20 cellular contexts compared by ENCODE assay signal in genomic region chr17:47726796-47727703, GRCh38. TPM values are rescaled to one million over a fixed set of nuclear protein-coding genes. Genes with fewer than 3 reads are reported as not detected.
DNase-seq lines count a peak whose midpoint lies in the region; ATAC-seq and TF ChIP-seq lines count a peak whose summit lies in the region.
"Had no signal": no experiment of that assay in that cellular context is flagged by ENCODE, and none has a peak within 500 bp of the region (broad histone marks: within the 10 kb centered on the region; RNA-seq: fewer than 3 reads in every experiment).

No MANE protein-coding gene starts in this region.

- H3K4me1 ChIP-seq in DND-41 (ENCODE audit: insufficient read depth, low read length) = no peaks in the 10 kb centered on the region
- H3K4me1 ChIP-seq in mucosa of descending colon (ENCODE audit: low read depth) = no peaks in the 10 kb centered on the region

- no peaks in the 10 kb centered on the region for H3K27me3 Mint-ChIP-seq in activated CD4-positive, alpha-beta memory T cell treated with anti-CD3 and anti-CD28 coated beads for 36 hours
- no peaks in the 10 kb centered on the region for H3K27me3 Mint-ChIP-seq in activated CD4-positive, alpha-beta memory T cell treated with anti-CD3 and anti-CD28 coated beads, Interleukin-2, amount 10 ng/mL, durations not matched to agents 7 days and 5 days
- no peaks in the 10 kb centered on the region for H3K27me3 Mint-ChIP-seq in activated CD8-positive, alpha-beta T cell treated with anti-CD3 and anti-CD28 coated beads, Interleukin-2, amount 10 ng/mL, durations not matched to agents 7 days and 5 days (ENCODE audit: low read depth)

- H3K36me3 ChIP-seq in DND-41 (ENCODE audit: insufficient read depth, low read length) (no peaks in the 10 kb centered on the region), mucosa of descending colon (ENCODE audit: low read depth) (no peaks in the 10 kb centered on the region)
- H3K36me3 ChIP-seq: brain microvascular endothelial cell, esophagus squamous epithelium, right atrium auricular region had no signal

- H3K27ac ChIP-seq in DND-41 (ENCODE audit: low read length) = no peak overlapping the region
- H3K27ac ChIP-seq: brain microvascular endothelial cell, esophagus squamous epithelium, GM23248, KMS-11, right atrium auricular region had no signal

- H2AFZ ChIP-seq in DND-41 (ENCODE audit: low read depth, low read length) = no peak overlapping the region
- H2AFZ ChIP-seq: GM23248 had no signal

- POLR2A ChIA-PET in activated CD4-positive, alpha-beta memory T cell treated with anti-CD3 and anti-CD28 coated beads for 36 hours (lab: Charles Lee) = interaction anchor here (0.6 kb wide), 1 partner anchor 9 kb away, joined by 3 read pairs; no protein-coding TSS in a partner anchor
- POLR2A ChIA-PET in activated CD4-positive, alpha-beta memory T cell treated with anti-CD3 and anti-CD28 coated beads, Interleukin-2, amount 10 ng/mL, durations not matched to agents 7 days and 5 days (lab: Charles Lee) = interaction anchor here (1.0 to 19.8 kb wide), 3 partner anchors 8 to 29 kb away, joined by 3 to 463 read pairs (median 6); partner anchors contain the start of gene TBKBP1
- POLR2A ChIA-PET in activated CD8-positive, alpha-beta T cell treated with anti-CD3 and anti-CD28 coated beads, Interleukin-2, amount 10 ng/mL, durations not matched to agents 7 days and 5 days (lab: Charles Lee) = interaction anchor here (0.8 kb wide), 1 partner anchor 9 kb away, joined by 3 read pairs; no protein-coding TSS in a partner anchor

- H3K4me1 Mint-ChIP-seq in activated CD4-positive, alpha-beta memory T cell treated with anti-CD3 and anti-CD28 coated beads for 36 hours (ENCODE audit: low read depth) = peaks cover 88% of the 10 kb centered on the region
- peaks cover 80% of the 10 kb centered on the region for H3K4me1 Mint-ChIP-seq in activated CD4-positive, alpha-beta memory T cell treated with anti-CD3 and anti-CD28 coated beads, Interleukin-2, amount 10 ng/mL, durations not matched to agents 7 days and 5 days
- H3K4me1 Mint-ChIP-seq in activated CD8-positive, alpha-beta T cell treated with anti-CD3 and anti-CD28 coated beads, Interleukin-2, amount 10 ng/mL, durations not matched to agents 7 days and 5 days (ENCODE audit: low read depth) = peaks cover 78% of the 10 kb centered on the region

- intact Hi-C loops in activated CD4-positive, alpha-beta memory T cell treated with anti-CD3 and anti-CD28 coated beads for 36 hours (cut with micrococcal nuclease) = no loop called here
- intact Hi-C loops in mucosa of descending colon (cut with DNase I, micrococcal nuclease) = no loop called here

- no peak overlapping the region for H3K4me2 ChIP-seq in DND-41 (ENCODE audit: insufficient read depth, low read length)
- H3K4me2 ChIP-seq: KMS-11 had no signal

- H3K36me3 Mint-ChIP-seq in activated CD4-positive, alpha-beta memory T cell treated with anti-CD3 and anti-CD28 coated beads for 36 hours = no peaks in the 10 kb centered on the region
- no peaks in the 10 kb centered on the region for H3K36me3 Mint-ChIP-seq in activated CD4-positive, alpha-beta memory T cell treated with anti-CD3 and anti-CD28 coated beads, Interleukin-2, amount 10 ng/mL, durations not matched to agents 7 days and 5 days (ENCODE audit: low read depth)
- no peaks in the 10 kb centered on the region for H3K36me3 Mint-ChIP-seq in activated CD8-positive, alpha-beta T cell treated with anti-CD3 and anti-CD28 coated beads, Interleukin-2, amount 10 ng/mL, durations not matched to agents 7 days and 5 days (ENCODE audit: low read depth)

- H3K4me3 ChIP-seq in DND-41 (ENCODE audit: low read depth in 1 of 2, low read length in 2 of 2) (no peak overlapping the region), mucosa of descending colon (no peak overlapping the region)
- H3K4me3 ChIP-seq: esophagus squamous epithelium, GM23248, right atrium auricular region had no signal

- H3K9ac ChIP-seq in DND-41 (ENCODE audit: low read depth, low read length) = no peak overlapping the region
- H3K9ac ChIP-seq: GM23248, KMS-11 had no signal

- peak; percentile 32; the same call in 1 of the 3 replicates for ATAC-seq in DND-41 (ENCODE audit: insufficient read depth, low read depth)
- ATAC-seq in activated CD8-positive, alpha-beta T cell treated with anti-CD3 and anti-CD28 coated beads, Interleukin-2, amount 10 ng/mL, durations not matched to agents 7 days and 5 days = no peak
- ATAC-seq in mucosa of descending colon = no peak
- ATAC-seq in GM18868 (IDR thresholded peaks at IDR 0.05; ENCODE audit: unreplicated experiment) = no peak

- H3K4me3 Mint-ChIP-seq in activated CD4-positive, alpha-beta memory T cell treated with anti-CD3 and anti-CD28 coated beads for 36 hours = no peak overlapping the region
- H3K4me3 Mint-ChIP-seq in activated CD4-positive, alpha-beta memory T cell treated with anti-CD3 and anti-CD28 coated beads, Interleukin-2, amount 10 ng/mL, durations not matched to agents 7 days and 5 days = no peak overlapping the region
- no peak overlapping the region for H3K4me3 Mint-ChIP-seq in activated CD8-positive, alpha-beta T cell treated with anti-CD3 and anti-CD28 coated beads, Interleukin-2, amount 10 ng/mL, durations not matched to agents 7 days and 5 days
- H3K4me3 Mint-ChIP-seq: T-helper 2 cell treated with Interferon-gamma antibody and Interleukin-4, amounts not matched to agents 5 μg/mL and 100 μg/mL, for 36 hours had no signal

- no peaks in the 10 kb centered on the region for H3K9me3 Mint-ChIP-seq in activated CD4-positive, alpha-beta memory T cell treated with anti-CD3 and anti-CD28 coated beads for 36 hours
- H3K9me3 Mint-ChIP-seq in activated CD4-positive, alpha-beta memory T cell treated with anti-CD3 and anti-CD28 coated beads, Interleukin-2, amount 10 ng/mL, durations not matched to agents 7 days and 5 days = no peaks in the 10 kb centered on the region
- H3K9me3 Mint-ChIP-seq in activated CD8-positive, alpha-beta T cell treated with anti-CD3 and anti-CD28 coated beads, Interleukin-2, amount 10 ng/mL, durations not matched to agents 7 days and 5 days (ENCODE audit: insufficient read depth) = no peaks in the 10 kb centered on the region
- H3K9me3 Mint-ChIP-seq: T-helper 2 cell treated with Interferon-gamma antibody and Interleukin-4, amounts not matched to agents 5 μg/mL and 100 μg/mL, for 36 hours had no signal

- CTCF ChIA-PET in activated CD4-positive, alpha-beta memory T cell treated with anti-CD3 and anti-CD28 coated beads for 36 hours (lab: Charles Lee) = interaction anchor here (1.8 to 8.0 kb wide), 2 partner anchors 9 to 28 kb away, joined by 6 to 175 read pairs; no protein-coding TSS in a partner anchor
- CTCF ChIA-PET in activated CD4-positive, alpha-beta memory T cell treated with anti-CD3 and anti-CD28 coated beads, Interleukin-2, amount 10 ng/mL, durations not matched to agents 7 days and 5 days (lab: Charles Lee) = interaction anchor here (6.8 kb wide), 1 partner anchor 28 kb away, joined by 135 read pairs; no protein-coding TSS in a partner anchor
- CTCF ChIA-PET in activated CD8-positive, alpha-beta T cell treated with anti-CD3 and anti-CD28 coated beads, Interleukin-2, amount 10 ng/mL, durations not matched to agents 7 days and 5 days (lab: Charles Lee) = interaction anchor here (12.9 to 24.5 kb wide), 2 partner anchors 10 to 24 kb away, joined by 92 to 474 read pairs; no protein-coding TSS in a partner anchor

- no peak for TF ChIP-seq CTCF in DND-41 (IDR thresholded peaks at IDR 0.05; ENCODE audit: borderline replicate concordance, extremely low read depth, low read length, poor library complexity, severe bottlenecking)
- TF ChIP-seq CTCF in mucosa of descending colon (IDR thresholded peaks at IDR 0.05) = no peak

- no peak for DNase-seq in activated CD4-positive, alpha-beta memory T cell treated with anti-CD3 and anti-CD28 coated beads for 36 hours
- DNase-seq in activated CD4-positive, alpha-beta memory T cell treated with anti-CD3 and anti-CD28 coated beads, Interleukin-2, amount 10 ng/mL, durations not matched to agents 7 days and 5 days = no peak
- DNase-seq in DND-41 (no peak), mucosa of descending colon (peak in 2 of 3 donors; percentile 5 to 17), SHP77 (lab: John Stamatoyannopoulos, UW) (no peak), cortex of kidney (lab: John Stamatoyannopoulos, UW) (no peak)
- DNase-seq in activated CD8-positive, alpha-beta T cell treated with anti-CD3 and anti-CD28 coated beads, Interleukin-2, amount 10 ng/mL, durations not matched to agents 7 days and 5 days = no peak
- DNase-seq: activated CD4-positive, alpha-beta T cell treated with anti-CD3 and anti-CD28 coated beads for 48 hours; activated gamma-delta T cell; brain microvascular endothelial cell; Calu3; esophagus squamous epithelium; GM23248; NCI-H1105; substantia nigra had no signal

- H3K79me2 ChIP-seq in DND-41 (ENCODE audit: insufficient read depth, low read length) = no peaks in the 10 kb centered on the region

- H3K9me3 ChIP-seq in DND-41 (ENCODE audit: insufficient read depth, low read length, severe bottlenecking) = no peaks in the 10 kb centered on the region
- H3K9me3 ChIP-seq in mucosa of descending colon = no peaks in the 10 kb centered on the region
- H3K9me3 ChIP-seq: esophagus squamous epithelium, right atrium auricular region had no signal

- H3K27me3 ChIP-seq in DND-41 (ENCODE audit: insufficient read depth, low read length, poor library complexity) = peaks cover 18% of the 10 kb centered on the region
- H3K27me3 ChIP-seq: right atrium auricular region had no signal

- H4K20me1 ChIP-seq in DND-41 (ENCODE audit: insufficient read depth, low read length) = peaks cover 2% of the 10 kb centered on the region; the same call in 1 of the 2 replicates

- H3K27ac Mint-ChIP-seq in activated CD4-positive, alpha-beta memory T cell treated with anti-CD3 and anti-CD28 coated beads for 36 hours = peak overlapping the region; percentile 49
- no peak overlapping the region for H3K27ac Mint-ChIP-seq in activated CD4-positive, alpha-beta memory T cell treated with anti-CD3 and anti-CD28 coated beads, Interleukin-2, amount 10 ng/mL, durations not matched to agents 7 days and 5 days
- peak overlapping the region; percentile 61 for H3K27ac Mint-ChIP-seq in activated CD8-positive, alpha-beta T cell treated with anti-CD3 and anti-CD28 coated beads, Interleukin-2, amount 10 ng/mL, durations not matched to agents 7 days and 5 days
- H3K27ac Mint-ChIP-seq: T-helper 2 cell treated with Interferon-gamma antibody and Interleukin-4, amounts not matched to agents 5 μg/mL and 100 μg/mL, for 36 hours had no signal

RNA-seq across cellular contexts. Expression of gene TBX21, which starts 6.0 kb away (rescaled TPM):
- 10 to 100 TPM; 57.7 to 58.2 TPM for total RNA-seq in activated CD4-positive, alpha-beta memory T cell treated with anti-CD3 and anti-CD28 coated beads for 36 hours
- total RNA-seq in activated CD4-positive, alpha-beta memory T cell treated with anti-CD3 and anti-CD28 coated beads, Interleukin-2, amount 10 ng/mL, durations not matched to agents 7 days and 5 days = 10 to 100 TPM; 58.3 to 61.1 TPM
- 10 to 100 TPM; 27.4 to 27.5 TPM for total RNA-seq in activated CD8-positive, alpha-beta T cell treated with anti-CD3 and anti-CD28 coated beads, Interleukin-2, amount 10 ng/mL, durations not matched to agents 7 days and 5 days
- total RNA-seq in mucosa of descending colon = 1 to 10 TPM in 2 of 3 donors, under 1 TPM in 1; 0.72 to 1.2 (median 1.2) TPM
- total RNA-seq: Calu3, dermis microvascular lymphatic vessel endothelial cell, GM23248 had no signal

RNA-seq across cellular contexts. Expression of gene TBKBP1, which starts 33.1 kb away (rescaled TPM):
- 10 to 100 TPM; 11.3 to 13.0 TPM for total RNA-seq in activated CD4-positive, alpha-beta memory T cell treated with anti-CD3 and anti-CD28 coated beads for 36 hours
- total RNA-seq in activated CD4-positive, alpha-beta memory T cell treated with anti-CD3 and anti-CD28 coated beads, Interleukin-2, amount 10 ng/mL, durations not matched to agents 7 days and 5 days = 1 to 10 TPM; 7.0 TPM
- total RNA-seq in activated CD8-positive, alpha-beta T cell treated with anti-CD3 and anti-CD28 coated beads, Interleukin-2, amount 10 ng/mL, durations not matched to agents 7 days and 5 days = 1 to 10 TPM; 2.4 to 3.7 TPM
- 10 to 100 TPM in 1 of 3 donors, 1 to 10 TPM in 2; 2.3 to 20.3 (median 3.2) TPM for total RNA-seq in mucosa of descending colon

Comparison
In these comparisons a context has a peak if more than half of its experiments do, and no peak if none do; other contexts are left out.
1. DNase-seq: peak in mucosa of descending colon (2 of 3); none in activated CD4-positive, alpha-beta memory T cell treated with anti-CD3 and anti-CD28 coated beads for 36 hours (single experiment), activated CD4-positive, alpha-beta memory T cell treated with anti-CD3 and anti-CD28 coated beads, Interleukin-2, amount 10 ng/mL, durations not matched to agents 7 days and 5 days (single experiment), DND-41 (single experiment), activated CD8-positive, alpha-beta T cell treated with anti-CD3 and anti-CD28 coated beads, Interleukin-2, amount 10 ng/mL, durations not matched to agents 7 days and 5 days (single experiment), SHP77 (0 of 2) and cortex of kidney (single experiment).
2. RNA of gene TBX21, which starts 6.0 kb away (total RNA-seq): 58.3 to 61.1 TPM in activated CD4-positive, alpha-beta memory T cell treated with anti-CD3 and anti-CD28 coated beads, Interleukin-2, amount 10 ng/mL, durations not matched to agents 7 days and 5 days, 57.7 to 58.2 TPM in activated CD4-positive, alpha-beta memory T cell treated with anti-CD3 and anti-CD28 coated beads for 36 hours and 27.4 to 27.5 TPM in activated CD8-positive, alpha-beta T cell treated with anti-CD3 and anti-CD28 coated beads, Interleukin-2, amount 10 ng/mL, durations not matched to agents 7 days and 5 days; 0.72 to 1.2 TPM in mucosa of descending colon; every median in the first group is over 10 times any median in the second.